8 cellular contexts compared by ENCODE assay signal in genomic region chr10:102743588-102744373, GRCh38. TPM values are rescaled to one million over a fixed set of nuclear protein-coding genes. Genes with fewer than 3 reads are reported as not detected.
DNase-seq lines count a peak whose midpoint lies in the region; ATAC-seq, FAIRE-seq and TF ChIP-seq lines count a peak whose summit lies in the region.

TSS of gene WBP1L (plus strand) at chr10:102743948. CDS start at chr10:102744054, 106 bp downstream.

- no peaks in the 10 kb centered on the region; a peak in 1 of 5 replicates for H3K27me3 ChIP-seq in HepG2 (ENCODE audit: control insufficient read depth in 1 of 2, insufficient read depth in 2 of 2, low read length in 2 of 2)

- CTCF ChIA-PET in HepG2 (lab: Yijun Ruan, JAX; ENCODE audit: low intra/inter-chr PET ratio, low total read pairs) = no interaction called here

- TF ChIP-seq CTCF in HepG2 (CRISPR knock-in tag; IDR thresholded peaks at IDR 0.05) = no peak

- no peak for TF ChIP-seq EP300 in HepG2 (IDR thresholded peaks at IDR 0.05; ENCODE audit: low read depth in 2 of 2, low read length in 2 of 2)
- TF ChIP-seq EP300 in HepG2 (CRISPR knock-in tag; IDR thresholded peaks at IDR 0.05; ENCODE audit: borderline replicate concordance) = no peak

- H3K27ac ChIP-seq in HepG2 (ENCODE audit: extremely low read length, insufficient read depth, low read length) = peak within 1 kb of the TSS; percentile 41

- H2AFZ ChIP-seq in HepG2 (ENCODE audit: low read length) = peak within 1 kb of the TSS; percentile 88

- TF ChIP-seq POLR2A in HepG2 (IDR thresholded peaks at IDR 0.05; ENCODE audit: insufficient read depth in 1 of 2, low read depth in 2 of 2, low read length in 2 of 2) = peak; percentile 25 to 64

- TF ChIP-seq RAD21 in HepG2 (CRISPR knock-in tag; IDR thresholded peaks at IDR 0.05) = no peak; the same call in 1 of the 2 replicates

- 2% methylated on average over 34 of the region's 37 CpGs for WGBS in HepG2 (ENCODE audit: low lambda C conversion rate)

- peak; percentile 98 for FAIRE-seq in HepG2 (lab: Jason Lieb, UNC)

- H3K4me1 ChIP-seq in HepG2 (ENCODE audit: insufficient read depth, low read length) = peaks cover 35% of the 10 kb centered on the region

- POLR2A ChIA-PET in HepG2 (lab: Yijun Ruan, JAX) = interaction anchor here (0.6 to 3.0 kb wide), 16 partner anchors 8 to 607 kb away, joined by 3 to 25 read pairs (median 4); partner anchors contain the start of genes ARL3, AS3MT, PCGF6 and SFXN2

- peaks cover 24% of the 10 kb centered on the region for H3K79me2 ChIP-seq in HepG2 (ENCODE audit: insufficient read depth, low read length)

- H3K4me3 ChIP-seq in HepG2 (replicated peaks in 1 of 3; ENCODE audit: insufficient read depth in 1 of 3, low read depth in 2 of 3, low read length in 3 of 3) = peak within 1 kb of the TSS; percentile 72 to 94 (median 82)

- no peaks in the 10 kb centered on the region for H3K36me3 ChIP-seq in HepG2 (replicated peaks in 1 of 2; ENCODE audit: control insufficient read depth in 1 of 2, insufficient read depth in 2 of 2, low read length in 2 of 2)

- no peaks in the 10 kb centered on the region for H4K20me1 ChIP-seq in HepG2 (ENCODE audit: insufficient read depth, low read length)

- DNase-seq in CD1c-positive myeloid dendritic cell (ENCODE audit: extremely low spot score) = peak; percentile 99
- peak; percentile 99 for DNase-seq in NCI-H82 (lab: John Stamatoyannopoulos, UW)
- DNase-seq in activated CD4-positive, alpha-beta T cell treated with anti-CD3 and anti-CD28 coated beads, Interleukin-2, amount 50 U/mL, for 48 hours = peak; percentile 94 to 96
- DNase-seq in dermis microvascular lymphatic vessel endothelial cell (ENCODE audit: low read depth in 2 of 2) = peak; percentile 98 to 99
- DNase-seq in HepG2 (ENCODE audit: low spot score) = peak; percentile 99
- DNase-seq in stimulated activated CD4-positive, alpha-beta T cell treated with anti-CD3 and anti-CD28 coated beads, Interleukin-4, amount 100 ng/mL, for 1 hour = peak; percentile 91

- ATAC-seq in GM19397 (IDR thresholded peaks at IDR 0.05; ENCODE audit: unreplicated experiment) (peak; percentile 95), HG03571 (IDR thresholded peaks at IDR 0.05; ENCODE audit: unreplicated experiment) (peak; percentile 95), HepG2 (peak; percentile 94)

- H3K9me3 ChIP-seq in HepG2 (ENCODE audit: low read length) = no peaks in the 10 kb centered on the region

- H3K9ac ChIP-seq in HepG2 (ENCODE audit: insufficient read depth, low read depth, low read length) = peak within 1 kb of the TSS; percentile 79

- intact Hi-C loops in HepG2 (cut with micrococcal nuclease; ENCODE audit: unreplicated experiment) = loop anchor here (2.0 to 5.0 kb wide), 3 partner anchors 29 to 71 kb away; partner anchors contain the start of genes ARL3 and SFXN2

- H3K4me2 ChIP-seq in HepG2 (ENCODE audit: low read depth, low read length) = peak within 1 kb of the TSS; percentile 96

- in situ Hi-C loops in HepG2 (cut with HindIII; ENCODE audit: extremely low pct_ligation_motif_present, low pct_unique_long_range_greater_than_20kb) = loop anchor here (10.0 to 25.0 kb wide), 2 partner anchors 71 to 319 kb away; no protein-coding TSS in a partner anchor

- no TSS peak for BruUV-seq in HepG2 (replicated peaks; lab: Mats Ljungman, UMichigan)

TF ChIP-seq in HepG2, 621 proteins besides CTCF, POLR2A, EP300 and RAD21 (continues in another document):
- TF ChIP-seq NR3C1 (CRISPR knock-in tag; IDR thresholded peaks at IDR 0.05) (no peak), GMEB1 (CRISPR knock-in tag; IDR thresholded peaks at IDR 0.05; ENCODE audit: borderline replicate concordance) (peak; percentile 78; the same call in 1 of the 2 replicates), EHMT2 (IDR thresholded peaks at IDR 0.05; ENCODE audit: borderline replicate concordance, low read depth, low read length) (peak; percentile 15; the same call in 1 of the 2 replicates), ATF6 (CRISPR knock-in tag; conservative IDR thresholded peaks at IDR 0.05) (0 out of 2 replicates have a peak, but pooled peaks have one; percentile 29), MED8 (CRISPR knock-in tag; IDR thresholded peaks at IDR 0.05; ENCODE audit: insufficient replicate concordance) (no peak), IRX3 (CRISPR knock-in tag; IDR thresholded peaks at IDR 0.05; ENCODE audit: borderline replicate concordance, low read depth) (no peak), ZNF232 (CRISPR knock-in tag; IDR thresholded peaks at IDR 0.05; ENCODE audit: borderline replicate concordance) (peak; percentile 34; the same call in 1 of the 2 replicates), ZNF839 (CRISPR knock-in tag; IDR thresholded peaks at IDR 0.05; ENCODE audit: borderline replicate concordance) (no peak), ZNF33B (CRISPR knock-in tag; IDR thresholded peaks at IDR 0.05) (no peak), ZFP82 (CRISPR knock-in tag; IDR thresholded peaks at IDR 0.05; ENCODE audit: borderline replicate concordance) (no peak), ZNF225 (CRISPR knock-in tag; IDR thresholded peaks at IDR 0.05) (0 out of 2 replicates have a peak, but pooled peaks have one; percentile 70), DBP (CRISPR knock-in tag; IDR thresholded peaks at IDR 0.05; ENCODE audit: not compliant biosample characterization) (no peak), ARNT2 (CRISPR knock-in tag; IDR thresholded peaks at IDR 0.05; ENCODE audit: low read depth) (no peak), KDM5A (IDR thresholded peaks at IDR 0.05; ENCODE audit: borderline replicate concordance, low read length) (peak; percentile 22; the same call in 1 of the 2 replicates)

RNA-seq across cellular contexts. Expression of gene WBP1L, which starts in this region (rescaled TPM):
- total RNA-seq in dermis microvascular lymphatic vessel endothelial cell = 35.8 and 81.3 TPM in 2 replicates
- total RNA-seq in HepG2 (2016; rRNA removed; fragmentation: Illumina TruSeq; extraction: Trizol) = 8.3 and 11.6 TPM in 2 replicates
- total RNA-seq in HepG2 (2016; cell fraction: cytosol; rRNA removed; fragmentation: Illumina TruSeq; extraction: Trizol; ENCODE audit: low read depth) = 4.0 and 4.2 TPM in 2 replicates
- 8.5 and 10.6 TPM in 2 replicates for total RNA-seq in HepG2 (2016; cell fraction: insoluble cytoplasmic fraction; rRNA removed; fragmentation: Illumina TruSeq; extraction: Trizol)
- total RNA-seq in HepG2 (2016; cell fraction: membrane; rRNA removed; fragmentation: Illumina TruSeq; extraction: Trizol) = 15.7 and 18.8 TPM in 2 replicates
- 6.4 and 7.2 TPM in 2 replicates for total RNA-seq in HepG2 (2016; cell fraction: nucleus; rRNA removed; fragmentation: Illumina TruSeq; extraction: Trizol)
- 12.3 and 14.9 TPM in 2 replicates for polyA plus RNA-seq in HepG2 (2011; rRNA removed)
- 18.7 and 19.4 TPM in 2 replicates for polyA plus RNA-seq in HepG2 (2011; cell fraction: cytosol; rRNA removed)
- polyA plus RNA-seq in HepG2 (2011; cell fraction: nucleus; rRNA removed) = 8.0 and 9.0 TPM in 2 replicates
- 11.9 and 14.7 TPM in 2 replicates for polyA plus RNA-seq in HepG2 (2012)
- polyA plus RNA-seq in HepG2 (2016; cell fraction: cytosol; fragmentation: Illumina TruSeq; extraction: Trizol; ENCODE audit: low read depth) = 2.6 and 2.8 TPM in 2 replicates
- 10.0 and 11.7 TPM in 2 replicates for polyA plus RNA-seq in HepG2 (2016; cell fraction: insoluble cytoplasmic fraction; fragmentation: Illumina TruSeq; extraction: Trizol; ENCODE audit: low read depth)
- polyA plus RNA-seq in HepG2 (2016; cell fraction: membrane; fragmentation: Illumina TruSeq; extraction: Trizol; ENCODE audit: low read depth) = 10.4 and 14.8 TPM in 2 replicates
- 9.0 and 9.1 TPM in 2 replicates for polyA plus RNA-seq in HepG2 (2016; cell fraction: nucleus; fragmentation: Illumina TruSeq; extraction: Trizol; ENCODE audit: insufficient read depth, low read depth)
- 33.2 and 39.2 TPM in 2 replicates for polyA minus RNA-seq in HepG2 (2011; rRNA and poly(A)+ RNA removed; ENCODE audit: low replicate concordance)
- 12.8 and 18.7 TPM in 2 replicates for polyA minus RNA-seq in HepG2 (2011; cell fraction: cytosol; rRNA and poly(A)+ RNA removed)
- polyA minus RNA-seq in HepG2 (2011; cell fraction: nucleus; rRNA and poly(A)+ RNA removed) = 6.4 and 8.5 TPM in 2 replicates

Comparison
In these comparisons a context has a peak if more than half of its experiments do, and no peak if none do; other contexts are left out.
1. Peak in every context shown above with its lines: DNase-seq, ATAC-seq, H3K4me3 ChIP-seq and H3K27ac ChIP-seq.